Comparison of ENCODE assay signal across 29 cellular contexts in genomic region chr2:39719317-39719716, GRCh38. TPM values are rescaled to one million over a fixed set of nuclear protein-coding genes. Genes with fewer than 3 reads are reported as not detected.
DNase-seq lines count a peak whose midpoint lies in the region; FAIRE-seq and TF ChIP-seq lines count a peak whose summit lies in the region.
"Had no signal": no experiment of that assay in that cellular context is flagged by ENCODE, and none has a peak within 500 bp of the region (broad histone marks: within the 10 kb centered on the region; RNA-seq: fewer than 3 reads in every experiment).

No MANE protein-coding gene starts in this region.

- peak overlapping the region; percentile 21 for H2AFZ ChIP-seq in fibroblast of lung (ENCODE audit: low read length)

- H3K79me2 ChIP-seq in fibroblast of lung (ENCODE audit: control insufficient read depth, insufficient read depth, low read length): no peaks in the 10 kb centered on the region

- H3K27ac ChIP-seq in adrenal gland (no peak overlapping the region), fibroblast of lung (ENCODE audit: insufficient read depth, low read length) (no peak overlapping the region)
- H3K27ac ChIP-seq: BLaER1 treated with 17β-estradiol and CSF1 and Interleukin-3, amounts not matched to agents 10 nM and 100 nM; brain microvascular endothelial cell; coronary artery had no signal

- no peak overlapping the region for H3K9ac ChIP-seq in fibroblast of lung (ENCODE audit: insufficient read depth, low read length)
- H3K9ac ChIP-seq: BLaER1 treated with 17β-estradiol and CSF1 and Interleukin-3, amounts not matched to agents 10 nM and 100 nM had no signal

- FAIRE-seq in frontal cortex (lab: Jason Lieb, UNC): no peak

- intact Hi-C loops in adrenal gland (cut with DNase I): no loop called here
- intact Hi-C loops in posterior cingulate gyrus (cut with DNase I): no loop called here

- H3K27me3 ChIP-seq in adrenal gland (no peaks in the 10 kb centered on the region), fibroblast of lung (ENCODE audit: control insufficient read depth, insufficient read depth, low read length) (no peaks in the 10 kb centered on the region)
- H3K27me3 ChIP-seq: BLaER1 treated with 17β-estradiol and CSF1 and Interleukin-3, amounts not matched to agents 10 nM and 100 nM; brain microvascular endothelial cell had no signal

- no peak for TF ChIP-seq POLR2A in adrenal gland (IDR thresholded peaks at IDR 0.05)

- H3K4me2 ChIP-seq in fibroblast of lung (ENCODE audit: extremely low read depth, insufficient read depth, low read length): no peak overlapping the region
- H3K4me2 ChIP-seq: BLaER1 treated with 17β-estradiol and CSF1 and Interleukin-3, amounts not matched to agents 10 nM and 100 nM had no signal

- 40 to 52% (median 48%) methylated on average over 8 of the region's 8 CpGs for WGBS in adrenal gland, 4 donors

- POLR2A ChIA-PET in HEK293T (lab: Yijun Ruan, JAX): no interaction called here

- H3K9me3 ChIP-seq in adrenal gland (replicated peaks in 1 of 3) (no peaks in the 10 kb centered on the region), fibroblast of lung (ENCODE audit: control insufficient read depth, insufficient read depth, low read depth, low read length) (no peaks in the 10 kb centered on the region)
- H3K9me3 ChIP-seq: BLaER1 treated with 17β-estradiol and CSF1 and Interleukin-3, amounts not matched to agents 10 nM and 100 nM; Caco-2 had no signal

- in situ Hi-C loops in G401 (cut with HindIII; ENCODE audit: low sequenced_read_pairs): no loop called here

- H3K4me3 ChIP-seq in adrenal gland (no peak overlapping the region), fibroblast of lung (replicated peaks in 1 of 4; ENCODE audit: control extremely low read depth in 1 of 4, insufficient read depth in 1 of 4, low read depth in 3 of 4, low read length in 4 of 4) (no peak overlapping the region)
- H3K4me3 ChIP-seq: BLaER1 treated with 17β-estradiol and CSF1 and Interleukin-3, amounts not matched to agents 10 nM and 100 nM; coronary artery had no signal

- H3K4me1 ChIP-seq in adrenal gland (replicated peaks in 1 of 2) (no peaks in the 10 kb centered on the region), fibroblast of lung (ENCODE audit: control insufficient read depth, extremely low read depth, insufficient read depth, low read length) (no peaks in the 10 kb centered on the region)
- H3K4me1 ChIP-seq: BLaER1 treated with 17β-estradiol and CSF1 and Interleukin-3, amounts not matched to agents 10 nM and 100 nM had no signal

- no peaks in the 10 kb centered on the region for H3K36me3 ChIP-seq in adrenal gland (replicated peaks in 1 of 2)
- no peaks in the 10 kb centered on the region for H3K36me3 ChIP-seq in fibroblast of lung (ENCODE audit: control insufficient read depth, insufficient read depth, low read length)
- H3K36me3 ChIP-seq: BLaER1 treated with 17β-estradiol and CSF1 and Interleukin-3, amounts not matched to agents 10 nM and 100 nM; brain microvascular endothelial cell had no signal

- peak; percentile 82 for DNase-seq in G401 (ENCODE audit: low spot score)
- DNase-seq in adrenal gland: peak; percentile 35 to 89 (median 81)
- DNase-seq in fibroblast of lung (ENCODE audit: low read depth in 2 of 2): no peak
- peak in 7 of 10 donors; percentile 32 to 90 (median 57) for DNase-seq in posterior cingulate gyrus
- DNase-seq in KG1 (lab: John Stamatoyannopoulos, UW): no peak
- DNase-seq in NAMALWA (ENCODE audit: low spot score): no peak
- no peak for DNase-seq in frontal cortex (ENCODE audit: low spot score in 2 of 2)
- DNase-seq in HEK293T (ENCODE audit: extremely low spot score): no peak
- DNase-seq: activated CD4-positive, alpha-beta T cell treated with anti-CD3 and anti-CD28 coated beads, Interleukin-2, amount 50 U/mL, for 48 hours; activated CD4-positive, CD25-positive, alpha-beta regulatory T cell; activated CD8-positive, alpha-beta memory T cell treated with anti-CD3 and anti-CD28 coated beads, Interleukin-2, amount 50 U/mL, for 4 hours; brain microvascular endothelial cell; Caco-2; DMS79 treated with DMSO at 0.1 percent for 48 hours; endodermal cell; GOT3; Karpas-422; left colon; mesendoderm; NCI-H1092; NCI-H187 treated with DMSO at 0.1 percent for 48 hours; NCI-H2227 treated with DMSO at 0.1 percent for 48 hours; NCI-H774; stimulated activated CD4-positive, alpha-beta T cell treated with anti-CD3 and anti-CD28 coated beads, Interleukin-12 subunit alpha, Interleukin-12 subunit beta, amount 100 ng/mL, for 4 hours; stimulated activated CD4-positive, alpha-beta T cell treated with anti-CD3 and anti-CD28 coated beads, Interleukin-4, amount 100 ng/mL, for 24 hours; stimulated activated naive CD4-positive, alpha-beta T cell; T1000 had no signal

- no peaks in the 10 kb centered on the region for H4K20me1 ChIP-seq in fibroblast of lung (ENCODE audit: control insufficient read depth, extremely low read depth, insufficient read depth, low read length)
- H4K20me1 ChIP-seq: BLaER1 treated with 17β-estradiol and CSF1 and Interleukin-3, amounts not matched to agents 10 nM and 100 nM had no signal

- TF ChIP-seq CTCF in adrenal gland (IDR thresholded peaks at IDR 0.05) (no peak), fibroblast of lung (conservative IDR thresholded peaks at IDR 0.05 in 1 of 2, IDR thresholded peaks at IDR 0.05 in 1 of 2; ENCODE audit: low read depth in 1 of 2, low read length in 2 of 2) (no peak)

- CTCF ChIA-PET in HEK293T (lab: Yijun Ruan, JAX): interaction anchor here (1.5 kb wide), 1 partner anchor 11 kb away, joined by 8 read pairs; no protein-coding TSS in a partner anchor

TF ChIP-seq in HEK293T, 16 proteins besides CTCF, POLR2A, EP300 and RAD21:
- TF ChIP-seq SP1 (IDR thresholded peaks at IDR 0.05) (no peak), PKNOX1 (IDR thresholded peaks at IDR 0.05) (no peak), SUZ12 (IDR thresholded peaks at IDR 0.05) (no peak), FOXK2 (IDR thresholded peaks at IDR 0.05) (no peak), ARNT (IDR thresholded peaks at IDR 0.05) (no peak), BHLHE40 (IDR thresholded peaks at IDR 0.05; ENCODE audit: borderline replicate concordance) (no peak), ELF4 (IDR thresholded peaks at IDR 0.05) (no peak), LEF1 (IDR thresholded peaks at IDR 0.05; ENCODE audit: borderline replicate concordance) (no peak), FOXA1 (IDR thresholded peaks at IDR 0.05) (no peak), NFRKB (IDR thresholded peaks at IDR 0.05) (no peak), CTBP1 (IDR thresholded peaks at IDR 0.05; ENCODE audit: borderline replicate concordance) (no peak), ZNF384 (IDR thresholded peaks at IDR 0.05) (no peak), L3MBTL2 (conservative IDR thresholded peaks at IDR 0.05) (no peak), TARDBP (IDR thresholded peaks at IDR 0.05) (no peak), FOXM1 (IDR thresholded peaks at IDR 0.05; ENCODE audit: borderline replicate concordance) (no peak), HDGF (IDR thresholded peaks at IDR 0.05; ENCODE audit: borderline replicate concordance) (no peak)
TF ChIP-seq in HEK293T: peak in this region for 0.

RNA-seq across cellular contexts. Expression of gene TMEM178A, which starts 53.6 kb away (rescaled TPM):
- total RNA-seq in G401 (2014; rRNA removed; shearing (Covaris generic)): 98.4 and 118 TPM in 2 replicates
- total RNA-seq in adrenal gland: 1 to 10 TPM in 5 of 8 donors, under 1 TPM in 2, not detected in 1; 0.35 to 7.5 (median 2.2) TPM
- polyA plus RNA-seq in adrenal gland: 10 to 100 TPM in 2 of 3 donors, under 1 TPM in 1; 0.93 to 46.4 (median 13.2) TPM
- 0.26 and 1.5 TPM in 2 replicates for total RNA-seq in fibroblast of lung
- 0.63 and 6.9 TPM in 2 replicates for polyA plus RNA-seq in fibroblast of lung
- 0.63 and 6.2 TPM in 2 replicates for polyA plus RNA-seq in fibroblast of lung (2012)
- polyA minus RNA-seq in fibroblast of lung (ENCODE audit: low replicate concordance): 1.8 and 13.0 TPM in 2 replicates
- total RNA-seq in frontal cortex: 26.9 TPM

RNA-seq across cellular contexts. Expression of gene THUMPD2, which starts 59.7 kb away (rescaled TPM):
- 17.4 and 22.2 TPM in 2 replicates for total RNA-seq in G401 (2014; rRNA removed; shearing (Covaris generic))
- 100 to 1,000 TPM in 1 of 8 donors, 10 to 100 TPM in 2, 1 to 10 TPM in 5; 3.0 to 216 (median 7.4) TPM for total RNA-seq in adrenal gland
- polyA plus RNA-seq in adrenal gland: 10 to 100 TPM in 2 of 3 donors, 1 to 10 TPM in 1; 9.3 to 21.6 (median 18.1) TPM
- total RNA-seq in fibroblast of lung: 7.4 and 10.2 TPM in 2 replicates
- polyA plus RNA-seq in fibroblast of lung: 7.0 and 8.1 TPM in 2 replicates
- polyA plus RNA-seq in fibroblast of lung (2012): 4.6 and 4.9 TPM in 2 replicates
- 5.4 and 5.5 TPM in 2 replicates for polyA minus RNA-seq in fibroblast of lung (ENCODE audit: low replicate concordance)
- 11.8 TPM for total RNA-seq in frontal cortex

Comparison
In these comparisons a context has a peak if more than half of its experiments do, and no peak if none do; other contexts are left out.
1. DNase-seq: peak in G401 (single experiment), adrenal gland (7 of 7) and posterior cingulate gyrus (7 of 10); none in fibroblast of lung (0 of 2), KG1 (single experiment), NAMALWA (single experiment), frontal cortex (0 of 2) and HEK293T (single experiment).